Comparison of ENCODE assay signal across 12 cellular contexts in genomic region chr9:137298401-137298982, GRCh38. TPM values are rescaled to one million over a fixed set of nuclear protein-coding genes. Genes with fewer than 3 reads are reported as not detected.
DNase-seq lines count a peak whose midpoint lies in the region; ATAC-seq, FAIRE-seq and TF ChIP-seq lines count a peak whose summit lies in the region.
"Had no signal": no experiment of that assay in that cellular context is flagged by ENCODE, and none has a peak within 500 bp of the region (broad histone marks: within the 10 kb centered on the region; RNA-seq: fewer than 3 reads in every experiment).

No MANE protein-coding gene starts in this region.

- H3K79me2 ChIP-seq in astrocyte (ENCODE audit: insufficient read depth, low read length), result no peaks in the 10 kb centered on the region

- no peak for TF ChIP-seq CTCF in astrocyte (IDR thresholded peaks at IDR 0.05; ENCODE audit: insufficient read depth, low read depth, low read length)
- TF ChIP-seq CTCF in heart left ventricle (IDR thresholded peaks at IDR 0.05), result no peak
- no peak for TF ChIP-seq CTCF in nephron progenitor cell (IDR thresholded peaks at IDR 0.05)

- peak overlapping the region; percentile 68 for H3K4me2 ChIP-seq in astrocyte (ENCODE audit: low read length)

- no peak for FAIRE-seq in astrocyte (lab: Jason Lieb, UNC)

- H3K9ac ChIP-seq in astrocyte (ENCODE audit: low read length), result peak overlapping the region; percentile 16

- 50 to 70% (median 61%) methylated on average over 18 of the region's 18 CpGs for WGBS in heart left ventricle, 4 donors
- WGBS in urinary bladder, result 47% methylated on average over 18 of the region's 18 CpGs

- H3K27ac Mint-ChIP-seq in astrocyte (ENCODE audit: unreplicated experiment) (no peak overlapping the region), nephron progenitor cell (no peak overlapping the region)
- H3K27ac Mint-ChIP-seq: activated T-helper 1 cell treated with anti-CD3 and anti-CD28 coated beads, Interleukin-12 subunit alpha, Interleukin-12 subunit beta, Interleukin-2, Interleukin-4 antibody, amounts not matched to agents 30 ng/mL and 10 ng/mL and 1 ng/mL, durations not matched to agents 14 hours and 24 hours and 36 hours had no signal

- H3K9me3 ChIP-seq in astrocyte (ENCODE audit: insufficient read depth, low read depth, low read length) (peaks cover 4% of the 10 kb centered on the region), heart left ventricle (peaks cover 0 to 3% (median 0%) of the 10 kb centered on the region in 12 donors)

- H3K9me3 Mint-ChIP-seq in astrocyte (ENCODE audit: unreplicated experiment) (no peaks in the 10 kb centered on the region), nephron progenitor cell (peaks cover 10% of the 10 kb centered on the region)
- H3K9me3 Mint-ChIP-seq: activated T-helper 1 cell treated with anti-CD3 and anti-CD28 coated beads, Interleukin-12 subunit alpha, Interleukin-12 subunit beta, Interleukin-2, Interleukin-4 antibody, amounts not matched to agents 30 ng/mL and 10 ng/mL and 1 ng/mL, durations not matched to agents 14 hours and 24 hours and 36 hours had no signal

- H3K27me3 ChIP-seq in astrocyte (ENCODE audit: insufficient read depth, low read length) (peaks cover 11% of the 10 kb centered on the region), heart left ventricle (peaks cover 0 to 70% (median 20%) of the 10 kb centered on the region in 9 donors)

- H3K4me3 ChIP-seq in astrocyte (ENCODE audit: insufficient read depth, low read depth, low read length), result no peak overlapping the region
- peak overlapping the region; percentile 4 to 94 (median 68) for H3K4me3 ChIP-seq in heart left ventricle
- H3K4me3 ChIP-seq in urinary bladder (ENCODE audit: low read depth, low read length), result peak overlapping the region; percentile 17

- peaks cover 38% of the 10 kb centered on the region for H3K4me1 ChIP-seq in astrocyte (ENCODE audit: insufficient read depth, low read length)
- peaks cover 0 to 87% (median 38%) of the 10 kb centered on the region in 12 donors for H3K4me1 ChIP-seq in heart left ventricle
- H3K4me1 ChIP-seq in urinary bladder (ENCODE audit: insufficient read depth), result peaks cover 6% of the 10 kb centered on the region

- DNase-seq in astrocyte (ENCODE audit: low read depth) (peak; percentile 31), heart left ventricle (peak; percentile 62 to 76 (median 68)), nephron progenitor cell (peak; percentile 19), NCI-H2029 treated with DMSO at 0.1 percent for 48 hours (lab: John Stamatoyannopoulos, UW) (no peak)
- no peak for DNase-seq in activated naive CD4-positive, alpha-beta T cell treated with anti-CD3 and anti-CD28 coated beads, Interleukin-2, amount 50 U/mL, for 16 hours
- DNase-seq: mesendoderm, NCI-H446, SHP77 treated with DMSO at 0.1 percent for 48 hours had no signal

- no peak overlapping the region for H3K27ac ChIP-seq in astrocyte (ENCODE audit: low read depth, low read length)
- H3K27ac ChIP-seq in heart left ventricle, result peak overlapping the region; percentile 17 to 98 (median 86)
- H3K27ac ChIP-seq in urinary bladder (ENCODE audit: low read depth), result no peak overlapping the region

- peaks cover 3% of the 10 kb centered on the region for H4K20me1 ChIP-seq in astrocyte (ENCODE audit: insufficient read depth, low read length)

- TF ChIP-seq POLR2A in heart left ventricle (IDR thresholded peaks at IDR 0.05), result no peak

- peak overlapping the region; percentile 59 for H2AFZ ChIP-seq in astrocyte (ENCODE audit: low read depth, low read length)

- ATAC-seq in heart left ventricle (peak in 1 of 4 donors; percentile 47), esophagus mucosa (no peak)

- H3K27me3 Mint-ChIP-seq in astrocyte (ENCODE audit: low read depth, unreplicated experiment) (peaks cover 11% of the 10 kb centered on the region), nephron progenitor cell (ENCODE audit: low read depth, poor library complexity) (peaks cover 47% of the 10 kb centered on the region)

- H3K4me1 Mint-ChIP-seq in astrocyte (ENCODE audit: low read depth, unreplicated experiment) (peaks cover 8% of the 10 kb centered on the region), nephron progenitor cell (peaks cover 40% of the 10 kb centered on the region)

- H3K36me3 Mint-ChIP-seq in astrocyte (ENCODE audit: low read depth, unreplicated experiment), result no peaks in the 10 kb centered on the region
- H3K36me3 Mint-ChIP-seq in nephron progenitor cell (ENCODE audit: low read depth), result no peaks in the 10 kb centered on the region

- intact Hi-C loops in heart left ventricle (cut with DNase I), result loop anchor here in 6 of 10 donors (5.0 to 10.0 kb wide), 3 partner anchors 109 to 229 kb away; no protein-coding TSS in a partner anchor

- H3K4me3 Mint-ChIP-seq in astrocyte (ENCODE audit: unreplicated experiment), result no peak overlapping the region
- peak overlapping the region; percentile 66 for H3K4me3 Mint-ChIP-seq in nephron progenitor cell
- H3K4me3 Mint-ChIP-seq: activated T-helper 1 cell treated with anti-CD3 and anti-CD28 coated beads, Interleukin-12 subunit alpha, Interleukin-12 subunit beta, Interleukin-2, Interleukin-4 antibody, amounts not matched to agents 30 ng/mL and 10 ng/mL and 1 ng/mL, durations not matched to agents 14 hours and 24 hours and 36 hours had no signal

- H3K36me3 ChIP-seq in astrocyte (ENCODE audit: insufficient read depth, low read length) (no peaks in the 10 kb centered on the region), heart left ventricle (peaks cover 0 to 8% (median 0%) of the 10 kb centered on the region in 9 donors), urinary bladder (ENCODE audit: insufficient read depth) (no peaks in the 10 kb centered on the region)

RNA-seq across cellular contexts. Expression of gene NRARP, which starts 3.6 kb away (rescaled TPM):
- 6.9 and 7.3 TPM in 2 replicates for total RNA-seq in astrocyte
- total RNA-seq in heart left ventricle, result 10 to 100 TPM in 5 of 9 donors, 1 to 10 TPM in 4; 6.4 to 15.8 (median 10.3) TPM
- polyA plus RNA-seq in heart left ventricle, result 1 to 10 TPM; 1.6 to 4.2 TPM
- 6.3 TPM for total RNA-seq in urinary bladder
- polyA plus RNA-seq in urinary bladder, result 6.5 TPM
- 20.4 TPM for total RNA-seq in esophagus mucosa

RNA-seq across cellular contexts. Expression of gene TOR4A, which starts 21.0 kb away (rescaled TPM):
- total RNA-seq in astrocyte, result 10.8 and 11.8 TPM in 2 replicates
- total RNA-seq in heart left ventricle, result 10 to 100 TPM; 14.0 to 46.4 (median 18.5) TPM
- polyA plus RNA-seq in heart left ventricle, result 10 to 100 TPM in 1 of 2 donors, 1 to 10 TPM in 1; 6.6 to 16.3 TPM
- total RNA-seq in urinary bladder, result 2.0 TPM
- 8.1 TPM for polyA plus RNA-seq in urinary bladder
- total RNA-seq in esophagus mucosa, result 15.4 TPM

RNA-seq across cellular contexts. Expression of gene NELFB, which starts 43.4 kb away (rescaled TPM):
- total RNA-seq in astrocyte (45.8 and 48.9 TPM in 2 replicates), heart left ventricle (10 to 100 TPM; 32.5 to 55.5 (median 38.1) TPM), urinary bladder (28.9 TPM), esophagus mucosa (36.7 TPM)
- polyA plus RNA-seq in heart left ventricle (10 to 100 TPM; 31.4 to 77.8 TPM), urinary bladder (64.2 TPM)

RNA-seq across cellular contexts. Expression of gene STPG3, which starts 47.4 kb away (rescaled TPM):
- total RNA-seq in astrocyte (not detected in 2 replicates), heart left ventricle (under 1 TPM in 2 of 9 donors, not detected in 7; 0.23 to 0.31 TPM), urinary bladder (not detected), esophagus mucosa (not detected)
- polyA plus RNA-seq in heart left ventricle (under 1 TPM in 1 of 2 donors, not detected in 1; 0.61 TPM), urinary bladder (not detected)
- total RNA-seq: fibroblast of villous mesenchyme had no signal

RNA-seq across cellular contexts. Expression of gene TUBB4B, which starts 57.4 kb away (rescaled TPM):
- total RNA-seq in astrocyte (188 and 218 TPM in 2 replicates), heart left ventricle (100 to 1,000 TPM; 244 to 769 (median 456) TPM), urinary bladder (57.9 TPM), esophagus mucosa (321 TPM)
- polyA plus RNA-seq in heart left ventricle (100 to 1,000 TPM; 705 to 900 TPM), urinary bladder (239 TPM)

Comparison
In these comparisons a context has a peak if more than half of its experiments do, and no peak if none do; other contexts are left out.
1. DNase-seq: peak in astrocyte (single experiment), heart left ventricle (5 of 5) and nephron progenitor cell (single experiment); none in NCI-H2029 treated with DMSO at 0.1 percent for 48 hours (single experiment) and activated naive CD4-positive, alpha-beta T cell treated with anti-CD3 and anti-CD28 coated beads, Interleukin-2, amount 50 U/mL, for 16 hours (single experiment).
2. H3K27ac ChIP-seq: peak in heart left ventricle (12 of 12); none in astrocyte (single experiment) and urinary bladder (single experiment).